8 cellular contexts compared by ENCODE assay signal in genomic region chr2:62195421-62196277, GRCh38. TPM values are rescaled to one million over a fixed set of nuclear protein-coding genes. Genes with fewer than 3 reads are reported as not detected.
DNase-seq lines count a peak whose midpoint lies in the region; ATAC-seq, FAIRE-seq and TF ChIP-seq lines count a peak whose summit lies in the region.

Gene B3GNT2, plus strand, starts transcription at chr2:62196115. Its CDS starts 26,106 bp downstream, at chr2:62222221.

- H3K9me2 ChIP-seq in GM23248 (ENCODE audit: insufficient read depth) (no peaks in the 10 kb centered on the region), Loucy (replicated peaks; ENCODE audit: low read depth, low read length) (no peaks in the 10 kb centered on the region)

- H3K27me3 ChIP-seq in GM23248 (replicated peaks; ENCODE audit: insufficient read depth), result no peaks in the 10 kb centered on the region
- peaks cover 18% of the 10 kb centered on the region for H3K27me3 ChIP-seq in Loucy (ENCODE audit: insufficient read depth, low read length, poor library complexity, severe bottlenecking)
- no peaks in the 10 kb centered on the region for H3K27me3 ChIP-seq in right cardiac atrium (ENCODE audit: control insufficient read depth, insufficient read depth)

- peak within 1 kb of the TSS; percentile 97 for H3K4me2 ChIP-seq in GM23248 (ENCODE audit: unreplicated experiment)
- H3K4me2 ChIP-seq in Loucy (ENCODE audit: low read depth, low read length, poor library complexity, severe bottlenecking), result peak within 1 kb of the TSS; percentile 78

- no peak for FAIRE-seq in urothelium cell line (lab: Jason Lieb, UNC)

- H3K4me3 ChIP-seq in GM23248 (peak within 1 kb of the TSS; percentile 88), Loucy (ENCODE audit: low read length, poor library complexity, severe bottlenecking) (peak within 1 kb of the TSS; percentile 86), right cardiac atrium (ENCODE audit: low read length) (peak within 1 kb of the TSS; percentile 95)

- WGBS in GM23248 (ENCODE audit: low coverage in 1 of 2, low lambda C conversion rate in 2 of 2, missing lambda C conversion rate in 2 of 2), 2 experiments, result 0 to 2% methylated on average over 27 to 63 of the region's 70 CpGs
- under 1% methylated on average over 70 of the region's 70 CpGs for WGBS in right cardiac atrium

- in situ Hi-C loops in GM23248 (cut with MboI), result no loop called here

- H3F3A ChIP-seq in GM23248 (ENCODE audit: insufficient read depth), result peaks cover 8% of the 10 kb centered on the region; the same call in 1 of the 2 replicates
- H3F3A ChIP-seq in Loucy (ENCODE audit: low read depth), result no peaks in the 10 kb centered on the region

- no peaks in the 10 kb centered on the region for H3K36me3 ChIP-seq in GM23248 (ENCODE audit: low read depth)
- H3K36me3 ChIP-seq in Loucy (ENCODE audit: insufficient read depth, low read length), result peaks cover 33% of the 10 kb centered on the region; the same call in 1 of the 2 replicates

- H2AFZ ChIP-seq in GM23248, result peak within 1 kb of the TSS; percentile 96
- no peak within 1 kb of the TSS for H2AFZ ChIP-seq in Loucy (ENCODE audit: low read length)

- peak; percentile 89 to 94 for ATAC-seq in right cardiac atrium

- DNase-seq in GF-D8 (lab: John Stamatoyannopoulos, UW) (peak; percentile 38), GM23248 (peak; percentile 90), T-helper 22 cell (ENCODE audit: low read depth) (peak; percentile 69), anterior cingulate cortex (lab: John Stamatoyannopoulos, UW) (peak in 57 of 58 donors; percentile 20 to 87 (median 74)), right cardiac atrium (peak; percentile 84 to 95 (median 94)), putamen (ENCODE audit: low spot score) (peak; percentile 87), urothelium cell line (ENCODE audit: low spot score) (peak; percentile 94)

- no peaks in the 10 kb centered on the region for H3K9me3 ChIP-seq in GM23248 (ENCODE audit: low read depth)
- no peaks in the 10 kb centered on the region for H3K9me3 ChIP-seq in Loucy (ENCODE audit: insufficient read depth, low read depth, low read length)
- H3K9me3 ChIP-seq in right cardiac atrium (ENCODE audit: control insufficient read depth, low read length), result no peaks in the 10 kb centered on the region

- intact Hi-C loops in right cardiac atrium (cut with DNase I), result loop anchor here in 3 of 4 donors (5.0 to 10.0 kb wide), 6 partner anchors 97 to 281 kb away; no protein-coding TSS in a partner anchor

- H3K27ac ChIP-seq in GM23248 (peak within 1 kb of the TSS; percentile 54), right cardiac atrium (ENCODE audit: low read length) (peak within 1 kb of the TSS; percentile 93)

- H3K4me1 ChIP-seq in GM23248 (ENCODE audit: insufficient read depth) (peaks cover 18% of the 10 kb centered on the region; the same call in 1 of the 2 replicates), Loucy (ENCODE audit: insufficient read depth, low read length, poor library complexity, severe bottlenecking) (peaks cover 47% of the 10 kb centered on the region), right cardiac atrium (ENCODE audit: control insufficient read depth, insufficient read depth, low read length) (no peaks in the 10 kb centered on the region)

- H4K20me1 ChIP-seq in GM23248 (ENCODE audit: insufficient read depth), result no peaks in the 10 kb centered on the region
- H4K20me1 ChIP-seq in Loucy (ENCODE audit: insufficient read depth, low read length, poor library complexity, severe bottlenecking), result peaks cover 42% of the 10 kb centered on the region

- H3K9ac ChIP-seq in GM23248, result peak within 1 kb of the TSS; percentile 84
- peak within 1 kb of the TSS; percentile 95 for H3K9ac ChIP-seq in Loucy (ENCODE audit: low read depth, low read length, poor library complexity, severe bottlenecking)

- no peak for TF ChIP-seq CTCF in Loucy (conservative IDR thresholded peaks at IDR 0.05; ENCODE audit: low read length)

- H3K79me2 ChIP-seq in GM23248 (ENCODE audit: insufficient read depth) (peaks cover 45% of the 10 kb centered on the region), Loucy (ENCODE audit: insufficient read depth, low read length) (peaks cover 96% of the 10 kb centered on the region)

RNA-seq across cellular contexts. Expression of gene B3GNT2, which starts in this region (rescaled TPM):
- 13.4 and 14.2 TPM in 2 replicates for total RNA-seq in GM23248 (2014; rRNA removed; shearing (Covaris generic))
- polyA plus RNA-seq in GM23248 (2016; fragmentation: Nextera tagmentation; extraction: Ambion mirVana), result 11.0 and 11.7 TPM in 2 replicates
- total RNA-seq in right cardiac atrium, result 10 to 100 TPM; 14.5 to 17.4 (median 17.0) TPM
- polyA plus RNA-seq in right cardiac atrium, result 14.1 TPM

Comparison
In these comparisons a context has a peak if more than half of its experiments do, and no peak if none do; other contexts are left out.
1. Peak in every context shown above with its lines: DNase-seq, ATAC-seq, H3K4me3 ChIP-seq and H3K27ac ChIP-seq.
2. DNase-seq: peak in every context shown above with its lines; median percentile 94 in right cardiac atrium; 94 in urothelium cell line; 90 in GM23248; 87 in putamen; 74 in anterior cingulate cortex; 69 in T-helper 22 cell; 38 in GF-D8.